1 cellular context compared by ENCODE assay signal in the genomic region with DNA sequence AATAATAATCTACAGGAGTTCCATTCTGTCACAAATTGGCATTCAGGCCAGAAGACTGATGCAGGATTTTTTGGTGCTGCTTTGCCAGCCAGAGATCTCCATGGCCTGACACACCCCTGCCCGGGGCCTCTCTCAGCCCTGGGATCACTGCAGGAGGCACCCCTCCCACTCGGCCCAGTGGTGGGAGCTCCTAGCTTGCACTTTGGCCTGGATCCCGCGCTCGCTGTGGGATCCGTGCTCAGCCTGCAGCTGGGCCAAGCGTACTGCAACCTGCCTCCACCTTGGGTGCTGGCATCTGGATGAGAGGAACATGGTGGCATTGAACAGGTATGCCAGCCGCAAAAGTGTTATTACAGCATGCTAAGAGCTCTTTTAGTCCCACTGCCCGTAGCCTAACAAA.
TF ChIP-seq lines count a peak whose summit lies in the region.

No MANE protein-coding gene starts in this region.

TF ChIP-seq in GM12891, 5 proteins besides CTCF, POLR2A, EP300 and RAD21:
- TF ChIP-seq POLR2AphosphoS5 (IDR thresholded peaks at IDR 0.05; ENCODE audit: low read depth, low read length) (no peak), PAX5 (IDR thresholded peaks at IDR 0.05; ENCODE audit: insufficient read depth, low read length, severe bottlenecking) (no peak), TAF1 (IDR thresholded peaks at IDR 0.05; ENCODE audit: low read depth, low read length) (no peak)
TF ChIP-seq in GM12891: peak in this region for 0.
